17 cellular contexts compared by ENCODE assay signal in the genomic region with DNA sequence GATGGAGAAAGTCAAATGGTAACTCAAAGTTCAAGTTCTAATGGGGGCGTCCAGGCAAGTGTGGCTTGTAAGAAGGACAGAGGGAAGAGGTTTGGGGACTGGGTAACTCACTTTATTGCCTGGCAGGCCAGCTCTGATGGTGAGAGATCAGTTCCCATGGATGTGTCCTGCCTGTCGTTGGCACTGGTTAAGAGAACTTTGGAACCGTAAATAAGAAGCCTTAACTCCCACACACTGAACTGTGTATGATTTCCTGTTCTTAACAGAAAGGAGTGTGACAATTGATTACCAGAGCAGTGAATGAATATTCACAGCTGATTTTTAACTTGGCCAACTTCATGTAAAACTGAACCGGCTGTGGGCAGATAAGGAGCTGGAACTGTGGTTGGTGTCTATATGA.
"Had no signal": no experiment of that assay in that cellular context is flagged by ENCODE, and none has a peak within 500 bp of the region (broad histone marks: within the 10 kb centered on the region; RNA-seq: fewer than 3 reads in every experiment).

No MANE protein-coding gene starts in this region.

- H3K9me3 Mint-ChIP-seq: activated B cell treated with CpG ODN at 0.5 μM for 24 hours; activated CD4-positive, alpha-beta T cell treated with anti-CD3 and anti-CD28 coated beads, Interleukin-2, amount 10 ng/mL, durations not matched to agents 24 days and 14 days; activated naive CD4-positive, alpha-beta T cell treated with anti-CD3 and anti-CD28 coated beads, Interleukin-2, amount 50 U/mL, for 72 hours; activated T-cell treated with anti-CD3 and anti-CD28 coated beads, Interleukin-2, amount 50 U/mL, for 72 hours; central memory CD8-positive, alpha-beta T cell; effector memory CD8-positive, alpha-beta T cell; immature natural killer cell; naive thymus-derived CD8-positive, alpha-beta T cell had no signal

- H3K27ac Mint-ChIP-seq: activated B cell treated with CpG ODN at 0.5 μM for 24 hours; activated CD4-positive, alpha-beta T cell treated with anti-CD3 and anti-CD28 coated beads, Interleukin-2, amount 10 ng/mL, durations not matched to agents 24 days and 14 days; activated naive CD4-positive, alpha-beta T cell treated with anti-CD3 and anti-CD28 coated beads, Interleukin-2, amount 50 U/mL, for 72 hours; activated T-cell treated with anti-CD3 and anti-CD28 coated beads, Interleukin-2, amount 50 U/mL, for 72 hours; effector memory CD8-positive, alpha-beta T cell; immature natural killer cell; naive thymus-derived CD8-positive, alpha-beta T cell had no signal

- H3K4me3 Mint-ChIP-seq: activated B cell treated with CpG ODN at 0.5 μM for 24 hours; activated CD4-positive, alpha-beta T cell treated with anti-CD3 and anti-CD28 coated beads, Interleukin-2, amount 10 ng/mL, durations not matched to agents 24 days and 14 days; activated T-cell treated with anti-CD3 and anti-CD28 coated beads, Interleukin-2, amount 50 U/mL, for 72 hours; central memory CD8-positive, alpha-beta T cell; effector memory CD8-positive, alpha-beta T cell; immature natural killer cell; naive thymus-derived CD8-positive, alpha-beta T cell had no signal

- H3K27me3 ChIP-seq: stomach had no signal

- H3K4me1 Mint-ChIP-seq: activated B cell treated with CpG ODN at 0.5 μM for 24 hours; activated CD4-positive, alpha-beta T cell treated with anti-CD3 and anti-CD28 coated beads, Interleukin-2, amount 10 ng/mL, durations not matched to agents 24 days and 14 days; central memory CD8-positive, alpha-beta T cell; immature natural killer cell; naive thymus-derived CD8-positive, alpha-beta T cell had no signal

- H3K36me3 Mint-ChIP-seq: activated naive CD4-positive, alpha-beta T cell treated with anti-CD3 and anti-CD28 coated beads, Interleukin-2, amount 50 U/mL, for 72 hours; immature natural killer cell; naive thymus-derived CD8-positive, alpha-beta T cell had no signal

- H3K4me3 ChIP-seq: prostate gland, stomach had no signal

- DNase-seq: activated B cell treated with CpG ODN at 0.5 μM for 24 hours; activated CD4-positive, alpha-beta T cell treated with anti-CD3 and anti-CD28 coated beads, Interleukin-2, amount 10 ng/mL, durations not matched to agents 24 days and 14 days; activated CD8-positive, alpha-beta memory T cell treated with anti-CD3 and anti-CD28 coated beads, Interleukin-2, amount 50 U/mL, for 48 hours; activated gamma-delta T cell; activated T-cell treated with anti-CD3 and anti-CD28 coated beads, Interleukin-2, amount 50 U/mL, for 72 hours; effector memory CD8-positive, alpha-beta T cell; foreskin melanocyte; immature natural killer cell; naive thymus-derived CD8-positive, alpha-beta T cell; occipital lobe; stimulated activated CD4-positive, alpha-beta T cell treated with anti-CD3 and anti-CD28 coated beads, Interleukin-1b, Interleukin-23, amount 100 ng/mL, for 48 hours; stomach; T-helper 1 cell had no signal

- H3K27ac ChIP-seq: epithelial cell of prostate, prostate gland, stomach had no signal

- H3K9me3 ChIP-seq: prostate gland, stomach had no signal

- H3K4me1 ChIP-seq: prostate gland, stomach had no signal

- H3K36me3 ChIP-seq: prostate gland, stomach had no signal
